12 cellular contexts compared by ENCODE assay signal in the genomic region with DNA sequence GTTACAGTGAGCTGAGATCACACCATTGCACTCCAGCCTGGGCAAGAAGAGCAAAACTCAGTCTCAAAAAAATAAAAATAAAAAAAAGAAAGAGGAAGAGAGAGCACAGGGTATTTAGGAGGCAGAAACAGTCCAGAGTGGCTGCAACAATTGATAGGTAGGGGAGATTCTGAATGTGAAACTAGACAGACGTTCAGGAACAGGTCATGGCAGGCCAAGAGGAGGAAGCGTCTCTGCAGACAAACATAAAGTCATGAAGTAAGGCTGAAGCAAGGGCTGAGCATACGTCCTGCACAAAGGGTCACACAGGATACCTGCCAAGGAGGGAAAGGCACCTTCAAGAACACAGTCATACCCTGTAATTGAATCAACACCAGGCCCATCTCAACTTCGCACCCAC.
DNase-seq lines count a peak whose midpoint lies in the region; ATAC-seq, FAIRE-seq and TF ChIP-seq lines count a peak whose summit lies in the region.
"Had no signal": no experiment of that assay in that cellular context is flagged by ENCODE, and none has a peak within 500 bp of the region (broad histone marks: within the 10 kb centered on the region; RNA-seq: fewer than 3 reads in every experiment).

No MANE protein-coding gene starts in this region.

- no peak for FAIRE-seq in H1 (lab: Jason Lieb, UNC)

- no peak overlapping the region for H4K8ac ChIP-seq in H1 (ENCODE audit: extremely low read depth, insufficient read depth, low read length)

- H3K79me1 ChIP-seq in H1 (ENCODE audit: low read depth, low read length) = no peaks in the 10 kb centered on the region

- no peak for TF ChIP-seq POLR2A in H1 (IDR thresholded peaks at IDR 0.05; ENCODE audit: control extremely low read depth in 1 of 2, low read depth in 2 of 2, low read length in 2 of 2)

- H3K4me1 ChIP-seq in H1 (replicated peaks in 1 of 4; ENCODE audit: control insufficient read depth in 3 of 4, insufficient read depth in 4 of 4, low read length in 3 of 4) = peaks cover 0 to 3% (median 2%) of the 10 kb centered on the region in 4 experiments; a peak in 6 of 7 replicates

- no peak for TF ChIP-seq EP300 in H1 (IDR thresholded peaks at IDR 0.05; ENCODE audit: borderline replicate concordance in 1 of 2, low read depth in 2 of 2, low read length in 2 of 2)

- TF ChIP-seq RAD21 in H1 (IDR thresholded peaks at IDR 0.05 in 1 of 2, conservative IDR thresholded peaks at IDR 0.05 in 1 of 2; ENCODE audit: low read depth in 2 of 2, low read length in 2 of 2) = no peak

- ATAC-seq in GM18511 (IDR thresholded peaks at IDR 0.05; ENCODE audit: unreplicated experiment) (peak; percentile 96), GM21447 (IDR thresholded peaks at IDR 0.05; ENCODE audit: unreplicated experiment) (peak; percentile 96), HG03159 (IDR thresholded peaks at IDR 0.05; ENCODE audit: unreplicated experiment) (peak; percentile 95)
- ATAC-seq: activated T-cell treated with anti-CD3 and anti-CD28 coated beads, Interleukin-2, amount 50 U/mL, for 4 hours had no signal

- 84% methylated on average over 4 of the region's 4 CpGs; no CpG with 5 or more reads in 1 of the 2 experiments for WGBS in H1 (ENCODE audit: extremely low coverage in 1 of 2, insufficient coverage in 1 of 2, insufficient read length in 1 of 2, insufficient replicate concordance in 2 of 2, low coverage in 1 of 2, low lambda C conversion rate in 2 of 2, missing lambda C conversion rate in 1 of 2), 2 experiments

- peak overlapping the region; percentile 21 for H2BK120ac ChIP-seq in H1 (replicated peaks; ENCODE audit: low read depth, low read length)

- H3K4ac ChIP-seq in H1 (replicated peaks; ENCODE audit: insufficient read length, low read depth, low read length) = peak overlapping the region; percentile 7

- H3K36me3 ChIP-seq in H1 (ENCODE audit: control insufficient read depth in 2 of 4, insufficient read depth in 4 of 4, low read length in 3 of 4) = no peaks in the 10 kb centered on the region

- H3K27me3 ChIP-seq in H1 (replicated peaks in 1 of 4; ENCODE audit: control insufficient read depth in 3 of 4, extremely low read depth in 1 of 4, insufficient read depth in 3 of 4, low read length in 3 of 4) = no peaks in the 10 kb centered on the region

- H4K5ac ChIP-seq in H1 (ENCODE audit: insufficient read length, low read depth, low read length) = no peak overlapping the region

- no peak overlapping the region for H2AFZ ChIP-seq in H1 (ENCODE audit: low read length)

- peak overlapping the region; percentile 86; the same call in 1 of the 2 replicates for H2BK12ac ChIP-seq in H1 (ENCODE audit: low read depth, low read length)

- H2BK15ac ChIP-seq in H1 (ENCODE audit: low read length) = peak overlapping the region; percentile 84

- DNase-seq in H1 (ENCODE audit: low read depth in 1 of 2, low spot score in 2 of 2) = no peak
- no peak for DNase-seq in Kasumi-1 (lab: John Stamatoyannopoulos, UW)
- DNase-seq in NCI-H510A (lab: John Stamatoyannopoulos, UW) = no peak
- no peak for DNase-seq in inferior parietal cortex (ENCODE audit: extremely low spot score)
- no peak for DNase-seq in AG20443 (ENCODE audit: low spot score)
- DNase-seq: activated T-cell treated with anti-CD3 and anti-CD28 coated beads, Interleukin-2, amount 50 U/mL, for 4 hours; central memory CD4-positive, alpha-beta T cell; NCI-H2171 treated with DMSO at 0.1 percent for 48 hours; T-helper 9 cell had no signal

- no peak overlapping the region for H3K4me2 ChIP-seq in H1 (ENCODE audit: insufficient read depth in 1 of 2, low read depth in 2 of 2, low read length in 2 of 2)

- no peak overlapping the region for H3K27ac ChIP-seq in H1 (ENCODE audit: low read depth, low read length)

- H2BK5ac ChIP-seq in H1 (ENCODE audit: low read depth, low read length) = peak overlapping the region; percentile 48; the same call in 1 of the 2 replicates

- peak overlapping the region; percentile 32; the same call in 1 of the 2 replicates for H2AK5ac ChIP-seq in H1 (ENCODE audit: low read depth, low read length)

- CTCF ChIA-PET in H1 (lab: Charles Lee; ENCODE audit: partially characterized antibody) = interaction anchor here (1.3 kb wide), 1 partner anchor 272 kb away, joined by 3 read pairs; no protein-coding TSS in a partner anchor

- H3K9ac ChIP-seq in H1 (replicated peaks in 1 of 4; ENCODE audit: extremely low read depth in 1 of 4, low read depth in 3 of 4, low read length in 3 of 4) = no peak overlapping the region

- H4K20me1 ChIP-seq in H1 (replicated peaks in 1 of 2; ENCODE audit: control insufficient read depth in 1 of 2, insufficient read depth in 2 of 2, low read length in 2 of 2) = no peaks in the 10 kb centered on the region

- H3K23ac ChIP-seq in H1 (ENCODE audit: insufficient read length) = no peak overlapping the region

- H3K18ac ChIP-seq in H1 (ENCODE audit: extremely low read depth, low read length) = no peak overlapping the region; the same call in 1 of the 2 replicates

- no peaks in the 10 kb centered on the region for H3K9me3 ChIP-seq in H1 (ENCODE audit: insufficient read depth in 2 of 2, low read depth in 1 of 2, low read length in 1 of 2)

- H2BK20ac ChIP-seq in H1 (ENCODE audit: low read length) = no peak overlapping the region

- H4K91ac ChIP-seq in H1 (replicated peaks; ENCODE audit: insufficient read length, low read length) = peak overlapping the region; percentile 57

- TF ChIP-seq CTCF in H1 (IDR thresholded peaks at IDR 0.05; ENCODE audit: control extremely low read depth in 1 of 3, insufficient read depth in 1 of 3, low read depth in 1 of 3, low read length in 3 of 3) = no peak

- no peak overlapping the region for H3K56ac ChIP-seq in H1 (replicated peaks; ENCODE audit: insufficient read length, low read depth, low read length)

- H3K23me2 ChIP-seq in H1 (ENCODE audit: low read depth, low read length) = no peaks in the 10 kb centered on the region

- no peaks in the 10 kb centered on the region for H3K79me2 ChIP-seq in H1 (ENCODE audit: control insufficient read depth in 1 of 2, insufficient read depth in 2 of 2, low read length in 2 of 2)

- POLR2A ChIA-PET in H1 (lab: Charles Lee; ENCODE audit: partially characterized antibody) = interaction anchor here (1.2 to 1.3 kb wide), 2 partner anchors 9 to 64 kb away, joined by 3 to 4 read pairs; partner anchors contain the start of gene ZNF532

- no peak overlapping the region for H3K14ac ChIP-seq in H1 (ENCODE audit: insufficient read length)

- H3K4me3 ChIP-seq in H1 (ENCODE audit: extremely low read depth in 1 of 4, insufficient read depth in 2 of 4, low read depth in 3 of 4, low read length in 4 of 4) = no peak overlapping the region

TF ChIP-seq in H1, 55 proteins besides CTCF, POLR2A, EP300 and RAD21 (continues in another document):
- TF ChIP-seq SAP30 (IDR thresholded peaks at IDR 0.05; ENCODE audit: insufficient read depth, insufficient replicate concordance, low read length) = no peak
